Comparison of ENCODE assay signal across 10 cellular contexts in genomic region chr5:150515446-150515845, GRCh38. TPM values are rescaled to one million over a fixed set of nuclear protein-coding genes. Genes with fewer than 3 reads are reported as not detected.
A peak's percentile ranks its signal among the peaks of the same experiment; 100 is the strongest.
DNase-seq lines count a peak whose midpoint lies in the region; ATAC-seq and TF ChIP-seq lines count a peak whose summit lies in the region.
"Had no signal": no experiment of that assay in that cellular context is flagged by ENCODE, and none has a peak within 500 bp of the region (broad histone marks: within the 10 kb centered on the region; RNA-seq: fewer than 3 reads in every experiment).

No MANE protein-coding gene starts in this region.

- peaks cover 60% of the 10 kb centered on the region for H3K4me1 Mint-ChIP-seq in mesothelial cell of epicardium
- H3K4me1 Mint-ChIP-seq in type B pancreatic cell (ENCODE audit: unreplicated experiment) = peaks cover 69% of the 10 kb centered on the region
- no peaks in the 10 kb centered on the region for H3K4me1 Mint-ChIP-seq in activated naive CD8-positive, alpha-beta T cell treated with anti-CD3 and anti-CD28 coated beads, Interleukin-2, amount 50 U/mL, for 24 hours
- H3K4me1 Mint-ChIP-seq in CD4-positive, alpha-beta memory T cell = no peaks in the 10 kb centered on the region
- H3K4me1 Mint-ChIP-seq: activated CD4-positive, alpha-beta T cell treated with anti-CD3 and anti-CD28 coated beads for 36 hours had no signal

- no peak for ATAC-seq in activated naive CD8-positive, alpha-beta T cell treated with anti-CD3 and anti-CD28 coated beads, Interleukin-2, amount 50 U/mL, for 24 hours
- ATAC-seq: activated CD4-positive, alpha-beta T cell treated with anti-CD3 and anti-CD28 coated beads for 36 hours had no signal

- peak overlapping the region; percentile 80 for H3K27ac ChIP-seq in epithelial cell of prostate
- no peak overlapping the region for H3K27ac ChIP-seq in CD4-positive, alpha-beta memory T cell (ENCODE audit: low read depth, low read length)

- H3K4me3 Mint-ChIP-seq in mesothelial cell of epicardium = no peak overlapping the region
- H3K4me3 Mint-ChIP-seq in type B pancreatic cell = no peak overlapping the region
- no peak overlapping the region for H3K4me3 Mint-ChIP-seq in activated naive CD8-positive, alpha-beta T cell treated with anti-CD3 and anti-CD28 coated beads, Interleukin-2, amount 50 U/mL, for 24 hours
- no peak overlapping the region for H3K4me3 Mint-ChIP-seq in CD4-positive, alpha-beta memory T cell
- H3K4me3 Mint-ChIP-seq: activated CD4-positive, alpha-beta T cell treated with anti-CD3 and anti-CD28 coated beads for 36 hours had no signal

- H3K4me1 ChIP-seq in CD4-positive, alpha-beta memory T cell (ENCODE audit: insufficient read depth, low read length) = no peaks in the 10 kb centered on the region

- no peaks in the 10 kb centered on the region for H3K9me3 ChIP-seq in CD4-positive, alpha-beta memory T cell (ENCODE audit: control insufficient read depth in 1 of 2, low read length in 2 of 2)

- no peak overlapping the region for H3K4me3 ChIP-seq in CD4-positive, alpha-beta memory T cell (ENCODE audit: low read length in 2 of 2)

- intact Hi-C loops in CD4-positive, alpha-beta memory T cell (cut with micrococcal nuclease) = no loop called here

- DNase-seq in M059J (ENCODE audit: low read depth) = peak; percentile 46
- DNase-seq in epithelial cell of prostate (ENCODE audit: low read depth, low spot score) = no peak
- DNase-seq in mesothelial cell of epicardium (ENCODE audit: low spot score in 2 of 2, unreplicated experiment in 2 of 2) = no peak
- DNase-seq in type B pancreatic cell (ENCODE audit: extremely low spot score, unreplicated experiment) = no peak
- DNase-seq in NCI-H2196 (lab: John Stamatoyannopoulos, UW; ENCODE audit: unreplicated experiment) = no peak
- DNase-seq in activated naive CD8-positive, alpha-beta T cell treated with anti-CD3 and anti-CD28 coated beads, Interleukin-2, amount 50 U/mL, for 24 hours = no peak
- DNase-seq in CD4-positive, alpha-beta memory T cell = no peak
- DNase-seq in HUDEP-2 (lab: John Stamatoyannopoulos, UW; ENCODE audit: unreplicated experiment in 76 of 76) = no peak
- DNase-seq: activated CD4-positive, alpha-beta T cell treated with anti-CD3 and anti-CD28 coated beads for 36 hours; stimulated activated naive CD4-positive, alpha-beta T cell treated with Interleukin-2 at 50 U/mL for 16 hours had no signal

- no peak for TF ChIP-seq CTCF in mesothelial cell of epicardium (IDR thresholded peaks at IDR 0.05; ENCODE audit: unreplicated experiment)
- TF ChIP-seq CTCF in type B pancreatic cell (conservative IDR thresholded peaks at IDR 0.05) = no peak

- H3K27me3 Mint-ChIP-seq in mesothelial cell of epicardium (ENCODE audit: low read depth) (no peaks in the 10 kb centered on the region), type B pancreatic cell (no peaks in the 10 kb centered on the region)
- no peaks in the 10 kb centered on the region for H3K27me3 Mint-ChIP-seq in activated naive CD8-positive, alpha-beta T cell treated with anti-CD3 and anti-CD28 coated beads, Interleukin-2, amount 50 U/mL, for 24 hours
- H3K27me3 Mint-ChIP-seq in CD4-positive, alpha-beta memory T cell = peaks cover 0 to 2% of the 10 kb centered on the region in 2 donors
- H3K27me3 Mint-ChIP-seq: activated CD4-positive, alpha-beta T cell treated with anti-CD3 and anti-CD28 coated beads for 36 hours had no signal

- H3K36me3 ChIP-seq in CD4-positive, alpha-beta memory T cell (ENCODE audit: insufficient read depth, low read length) = no peaks in the 10 kb centered on the region

- H3K27ac Mint-ChIP-seq in mesothelial cell of epicardium (peak overlapping the region; percentile 82), type B pancreatic cell (peak overlapping the region; percentile 49)
- no peak overlapping the region for H3K27ac Mint-ChIP-seq in activated naive CD8-positive, alpha-beta T cell treated with anti-CD3 and anti-CD28 coated beads, Interleukin-2, amount 50 U/mL, for 24 hours
- H3K27ac Mint-ChIP-seq in CD4-positive, alpha-beta memory T cell = no peak overlapping the region
- H3K27ac Mint-ChIP-seq: activated CD4-positive, alpha-beta T cell treated with anti-CD3 and anti-CD28 coated beads for 36 hours had no signal

- no peaks in the 10 kb centered on the region for H3K9me3 Mint-ChIP-seq in mesothelial cell of epicardium
- no peaks in the 10 kb centered on the region for H3K9me3 Mint-ChIP-seq in type B pancreatic cell
- H3K9me3 Mint-ChIP-seq in activated naive CD8-positive, alpha-beta T cell treated with anti-CD3 and anti-CD28 coated beads, Interleukin-2, amount 50 U/mL, for 24 hours = no peaks in the 10 kb centered on the region
- no peaks in the 10 kb centered on the region for H3K9me3 Mint-ChIP-seq in CD4-positive, alpha-beta memory T cell

- CTCF ChIA-PET in CD4-positive, alpha-beta memory T cell (lab: Charles Lee; ENCODE audit: partially characterized antibody) = interaction anchor here (1.2 kb wide), 1 partner anchor 9 kb away, joined by 3 read pairs; no protein-coding TSS in a partner anchor

- no peaks in the 10 kb centered on the region for H3K27me3 ChIP-seq in CD4-positive, alpha-beta memory T cell (ENCODE audit: insufficient read depth, low read length)

- POLR2A ChIA-PET in CD4-positive, alpha-beta memory T cell (lab: Charles Lee; ENCODE audit: partially characterized antibody) = no interaction called here

- H3K36me3 Mint-ChIP-seq in mesothelial cell of epicardium = no peaks in the 10 kb centered on the region
- H3K36me3 Mint-ChIP-seq in type B pancreatic cell = peaks cover 7% of the 10 kb centered on the region
- H3K36me3 Mint-ChIP-seq in activated naive CD8-positive, alpha-beta T cell treated with anti-CD3 and anti-CD28 coated beads, Interleukin-2, amount 50 U/mL, for 24 hours (ENCODE audit: low read depth) = no peaks in the 10 kb centered on the region
- no peaks in the 10 kb centered on the region for H3K36me3 Mint-ChIP-seq in CD4-positive, alpha-beta memory T cell

RNA-seq across cellular contexts. Expression of gene NDST1, which starts 7.5 kb away (rescaled TPM):
- total RNA-seq in M059J (2014; rRNA removed; shearing (Covaris generic)) = 24.3 and 44.2 TPM in 2 replicates
- total RNA-seq in mesothelial cell of epicardium = 129 to 132 TPM (median 132 TPM) in 3 replicates
- 96.5 and 101 TPM in 2 replicates for total RNA-seq in type B pancreatic cell (ENCODE audit: low replicate concordance)
- total RNA-seq in CD4-positive, alpha-beta memory T cell = under 1 TPM; 0.35 to 0.64 TPM
- polyA plus RNA-seq in CD4-positive, alpha-beta memory T cell = under 1 TPM in 1 of 2 donors, not detected in 1; 0.29 TPM

Comparison
In these comparisons a context has a peak if more than half of its experiments do, and no peak if none do; other contexts are left out.
1. H3K27ac Mint-ChIP-seq: peak in mesothelial cell of epicardium (single experiment) and type B pancreatic cell (single experiment); none in activated naive CD8-positive, alpha-beta T cell treated with anti-CD3 and anti-CD28 coated beads, Interleukin-2, amount 50 U/mL, for 24 hours (single experiment) and CD4-positive, alpha-beta memory T cell (0 of 7).
2. RNA of gene NDST1, which starts 7.5 kb away (total RNA-seq): 129 to 132 TPM in mesothelial cell of epicardium, 96.5 to 101 TPM in type B pancreatic cell and 24.3 to 44.2 TPM in M059J; 0.35 to 0.64 TPM in CD4-positive, alpha-beta memory T cell; every median in the first group is over 10 times any median in the second.